Comparison of ENCODE assay signal across 1 cellular context in genomic region chr13:110055089-110055488, GRCh38.
TF ChIP-seq lines count a peak whose summit lies in the region.

No MANE protein-coding gene starts in this region.

TF ChIP-seq in GM12878, 131 proteins besides CTCF, POLR2A, EP300 and RAD21 (continued from another document):
- TF ChIP-seq MLLT1 (IDR thresholded peaks at IDR 0.05) = peak; percentile 68; the same call in 1 of the 2 replicates
- TF ChIP-seq IKZF1 (conservative IDR thresholded peaks at IDR 0.05) = peak; percentile 26; the same call in 1 of the 2 replicates
- TF ChIP-seq CHD1 (IDR thresholded peaks at IDR 0.05; ENCODE audit: low read depth, low read length) = no peak
- 0 out of 2 replicates have a peak, but pooled peaks have one; percentile 54 for TF ChIP-seq RELB (IDR thresholded peaks at IDR 0.05; ENCODE audit: low read depth)
